ENCODE assay signal across 7 cellular contexts in the genomic region with DNA sequence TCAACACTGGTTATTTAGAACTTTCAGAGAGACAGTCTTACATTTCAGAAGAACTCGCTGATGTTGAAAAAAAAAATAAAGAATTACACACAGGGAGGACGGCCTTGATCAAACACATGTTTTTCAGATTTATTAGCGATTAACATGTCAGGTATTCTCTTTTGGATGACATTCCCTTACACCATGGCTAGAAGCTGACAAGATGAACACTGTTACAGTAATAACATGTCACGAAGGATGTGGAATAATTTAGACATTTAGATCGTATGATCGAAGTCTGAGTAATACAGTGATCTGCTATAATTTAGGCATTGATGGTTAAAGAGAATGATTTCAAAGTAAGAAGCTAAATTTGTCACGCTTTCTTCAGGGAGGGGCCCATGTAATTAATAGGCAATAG. TPM values are rescaled to one million over a fixed set of nuclear protein-coding genes. Genes with fewer than 3 reads are reported as not detected.
"Had no signal": no experiment of that assay in that cellular context is flagged by ENCODE, and none has a peak within 500 bp of the region (broad histone marks: within the 10 kb centered on the region; RNA-seq: fewer than 3 reads in every experiment).

No MANE protein-coding gene starts in this region.

- FAIRE-seq: GM12891, GM12892, GM18507, GM19239 had no signal

- DNase-seq: GDM1, GF-D8 had no signal

RNA-seq across cellular contexts. Expression of a gene that starts 24.6 kb away (rescaled TPM):
- total RNA-seq: G401 had no signal
